1 cellular context compared by ENCODE assay signal in genomic region chr17:59469786-59470485, GRCh38.
TF ChIP-seq lines count a peak whose summit lies in the region.

No MANE protein-coding gene starts in this region.

TF ChIP-seq in HepG2, 621 proteins besides CTCF, POLR2A, EP300 and RAD21 (continued from another document and continues in another):
- TF ChIP-seq TEF (CRISPR knock-in tag; IDR thresholded peaks at IDR 0.05) (peak; percentile 89), STAT6 (CRISPR knock-in tag; IDR thresholded peaks at IDR 0.05; ENCODE audit: borderline replicate concordance) (peak; percentile 89; the same call in 1 of the 2 replicates), E2F1 (CRISPR knock-in tag; IDR thresholded peaks at IDR 0.05) (peak; percentile 25; the same call in 1 of the 2 replicates), CENPBD1 (CRISPR knock-in tag; IDR thresholded peaks at IDR 0.05; ENCODE audit: borderline replicate concordance, low read depth) (no peak), TARDBP (CRISPR knock-in tag; IDR thresholded peaks at IDR 0.05) (peak; percentile 98), SCMH1 (CRISPR knock-in tag; IDR thresholded peaks at IDR 0.05; ENCODE audit: borderline replicate concordance) (no peak), ZNF24 (IDR thresholded peaks at IDR 0.05) (0 out of 2 replicates have a peak, but pooled peaks have one; percentile 47), CHCHD3 (CRISPR knock-in tag; IDR thresholded peaks at IDR 0.05) (no peak), MIER2 (CRISPR knock-in tag; IDR thresholded peaks at IDR 0.05) (peak; percentile 78), U2AF2 (IDR thresholded peaks at IDR 0.05; ENCODE audit: low read depth, low read length) (no peak), ZFP41 (CRISPR knock-in tag; IDR thresholded peaks at IDR 0.05; ENCODE audit: borderline replicate concordance) (no peak), CC2D1A (CRISPR knock-in tag; IDR thresholded peaks at IDR 0.05) (no peak), ZNF121 (CRISPR knock-in tag; IDR thresholded peaks at IDR 0.05) (peak; percentile 99), ZNF431 (CRISPR knock-in tag; IDR thresholded peaks at IDR 0.05; ENCODE audit: borderline replicate concordance, low read depth) (peak; percentile 84), ZNF503 (CRISPR knock-in tag; IDR thresholded peaks at IDR 0.05) (peak; percentile 98), SAFB2 (CRISPR knock-in tag; IDR thresholded peaks at IDR 0.05; ENCODE audit: borderline replicate concordance, low read depth) (no peak), JDP2 (CRISPR knock-in tag; IDR thresholded peaks at IDR 0.05; ENCODE audit: borderline replicate concordance) (no peak), IKZF5 (CRISPR knock-in tag; IDR thresholded peaks at IDR 0.05) (peak; percentile 98), RFX1 (IDR thresholded peaks at IDR 0.05) (peak; percentile 76), TIGD3 (CRISPR knock-in tag; IDR thresholded peaks at IDR 0.05; ENCODE audit: borderline replicate concordance) (no peak; the same call in 1 of the 2 replicates), ZNF20 (CRISPR knock-in tag; IDR thresholded peaks at IDR 0.05) (no peak), ZIK1 (CRISPR knock-in tag; IDR thresholded peaks at IDR 0.05; ENCODE audit: borderline replicate concordance, low read depth) (0 out of 2 replicates have a peak, but pooled peaks have one; percentile 51), ZC3H4 (CRISPR knock-in tag; IDR thresholded peaks at IDR 0.05; ENCODE audit: borderline replicate concordance) (no peak), FOXC1 (CRISPR knock-in tag; IDR thresholded peaks at IDR 0.05; ENCODE audit: borderline replicate concordance) (peak; percentile 95), ZNF713 (CRISPR knock-in tag; IDR thresholded peaks at IDR 0.05) (no peak), GATA4 (IDR thresholded peaks at IDR 0.05; ENCODE audit: borderline replicate concordance, low read depth) (peak; percentile 93), ATRX (CRISPR knock-in tag; IDR thresholded peaks at IDR 0.05; ENCODE audit: borderline replicate concordance) (no peak), EZH2 (conservative IDR thresholded peaks at IDR 0.05; ENCODE audit: low read depth, low read length) (no peak), NCOA1 (CRISPR knock-in tag; IDR thresholded peaks at IDR 0.05) (peak; percentile 98), AHDC1 (CRISPR knock-in tag; IDR thresholded peaks at IDR 0.05; ENCODE audit: borderline replicate concordance) (peak; percentile 99), SOX13 (IDR thresholded peaks at IDR 0.05) (peak; percentile 91), SOX13 (CRISPR knock-in tag; conservative IDR thresholded peaks at IDR 0.05 in 1 of 2, IDR thresholded peaks at IDR 0.05 in 1 of 2) (peak in 1 of 2 experiments; percentile 99; a peak in 2 of 4 replicates), HOMEZ (CRISPR knock-in tag; IDR thresholded peaks at IDR 0.05; ENCODE audit: low read depth) (peak; percentile 93), ZNF205 (CRISPR knock-in tag; IDR thresholded peaks at IDR 0.05) (peak; percentile 94), ZNF101 (CRISPR knock-in tag; IDR thresholded peaks at IDR 0.05; ENCODE audit: borderline replicate concordance, low read depth) (no peak), ZBTB21 (CRISPR knock-in tag; IDR thresholded peaks at IDR 0.05) (peak; percentile 32; the same call in 1 of the 2 replicates), HOXA9 (CRISPR knock-in tag; IDR thresholded peaks at IDR 0.05; ENCODE audit: borderline replicate concordance) (peak; percentile 100), HOXD1 (CRISPR knock-in tag; IDR thresholded peaks at IDR 0.05) (peak; percentile 98), ISL2 (CRISPR knock-in tag; IDR thresholded peaks at IDR 0.05) (peak; percentile 98), SMAD1 (CRISPR knock-in tag; IDR thresholded peaks at IDR 0.05; ENCODE audit: borderline replicate concordance, low read depth) (no peak; the same call in 1 of the 2 replicates), MIER3 (CRISPR knock-in tag; IDR thresholded peaks at IDR 0.05; ENCODE audit: borderline replicate concordance) (peak; percentile 90; the same call in 1 of the 2 replicates), ZFY (CRISPR knock-in tag; IDR thresholded peaks at IDR 0.05) (0 out of 2 replicates have a peak, but pooled peaks have one; percentile 13), SUZ12 (IDR thresholded peaks at IDR 0.05; ENCODE audit: low read depth, low read length) (no peak), GMEB2 (CRISPR knock-in tag; IDR thresholded peaks at IDR 0.05; ENCODE audit: low read depth) (no peak), ATAD3A (CRISPR knock-in tag; IDR thresholded peaks at IDR 0.05) (no peak), ZKSCAN8 (CRISPR knock-in tag; IDR thresholded peaks at IDR 0.05; ENCODE audit: borderline replicate concordance) (peak; percentile 94; the same call in 1 of the 2 replicates), RCOR2 (CRISPR knock-in tag; IDR thresholded peaks at IDR 0.05) (peak; percentile 99)
